ENCODE assay signal across 9 cellular contexts in genomic region chr10:89032141-89032814, GRCh38. TPM values are rescaled to one million over a fixed set of nuclear protein-coding genes. Genes with fewer than 3 reads are reported as not detected.
DNase-seq lines count a peak whose midpoint lies in the region; ATAC-seq, FAIRE-seq and TF ChIP-seq lines count a peak whose summit lies in the region.
"Had no signal": no experiment of that assay in that cellular context is flagged by ENCODE, and none has a peak within 500 bp of the region (broad histone marks: within the 10 kb centered on the region; RNA-seq: fewer than 3 reads in every experiment).

No MANE protein-coding gene starts in this region.

- no peaks in the 10 kb centered on the region for H3K36me3 ChIP-seq in keratinocyte (ENCODE audit: control insufficient read depth in 2 of 2, extremely low read depth in 1 of 2, insufficient read depth in 2 of 2, low read length in 2 of 2)
- no peaks in the 10 kb centered on the region for H3K36me3 ChIP-seq in upper lobe of right lung
- H3K36me3 ChIP-seq: cardiac muscle cell had no signal

- H3K27ac ChIP-seq in keratinocyte (ENCODE audit: control insufficient read depth, insufficient read depth, low read length) (peak overlapping the region; percentile 47), upper lobe of right lung (peak overlapping the region; percentile 27)
- H3K27ac ChIP-seq: cardiac muscle cell had no signal

- intact Hi-C loops in upper lobe of right lung (cut with DNase I) (loop anchor here (5.0 kb wide), 1 partner anchor 180 kb away; no protein-coding TSS in a partner anchor), sciatic nerve (cut with DNase I) (loop anchor here (10.0 kb wide), 1 partner anchor 183 kb away; no protein-coding TSS in a partner anchor)

- H3K4me3 ChIP-seq in keratinocyte (ENCODE audit: control insufficient read depth in 2 of 3, extremely low read depth in 1 of 3, insufficient read depth in 2 of 3, low read depth in 1 of 3, low read length in 3 of 3), result no peak overlapping the region
- H3K4me3 ChIP-seq in upper lobe of right lung, result no peak overlapping the region
- H3K4me3 ChIP-seq: cardiac muscle cell had no signal

- dilution Hi-C loops in keratinocyte (cut with MboI; ENCODE audit: extremely low pct_ligation_motif_present, low sequenced_read_pairs), result no loop called here

- peak; percentile 48 for FAIRE-seq in keratinocyte (lab: Jason Lieb, UNC)

- H3K9me1 ChIP-seq in keratinocyte (ENCODE audit: control insufficient read depth, extremely low read depth, insufficient read depth, low read length), result no peaks in the 10 kb centered on the region

- no peaks in the 10 kb centered on the region for H3K27me3 ChIP-seq in keratinocyte (ENCODE audit: control insufficient read depth, extremely low read depth, insufficient read depth, low read length)
- no peaks in the 10 kb centered on the region for H3K27me3 ChIP-seq in upper lobe of right lung

- TF ChIP-seq CTCF in keratinocyte (optimal IDR thresholded peaks at IDR 0.05 in 1 of 3, IDR thresholded peaks at IDR 0.05 in 1 of 3, conservative IDR thresholded peaks at IDR 0.05 in 1 of 3; ENCODE audit: extremely low read depth in 1 of 3, insufficient read depth in 2 of 3, low read length in 3 of 3) (no peak), upper lobe of right lung (IDR thresholded peaks at IDR 0.05) (no peak)

- peak overlapping the region; percentile 76 for H3K4me2 ChIP-seq in keratinocyte (ENCODE audit: control insufficient read depth, extremely low read depth, insufficient read depth, low read depth, low read length)

- no peaks in the 10 kb centered on the region for H4K20me1 ChIP-seq in keratinocyte (ENCODE audit: control insufficient read depth, extremely low read depth, insufficient read depth, low read length)

- peak; percentile 75 for DNase-seq in activated naive CD4-positive, alpha-beta T cell treated with Interleukin-2 at 50 U/mL for 16 hours
- DNase-seq in activated naive CD4-positive, alpha-beta T cell (lab: John Stamatoyannopoulos, UW), result no peak
- DNase-seq in activated CD8-positive, alpha-beta memory T cell treated with anti-CD3 and anti-CD28 coated beads for 24 hours, result peak; percentile 78
- DNase-seq in keratinocyte (ENCODE audit: low read depth, low spot score) (peak; percentile 62), upper lobe of right lung (peak; percentile 84), sciatic nerve (ENCODE audit: low spot score) (no peak), SKM-1 (lab: John Stamatoyannopoulos, UW; ENCODE audit: unreplicated experiment) (no peak)

- H3K79me2 ChIP-seq in keratinocyte (ENCODE audit: control insufficient read depth, insufficient read depth, low read length), result no peaks in the 10 kb centered on the region

- peak overlapping the region; percentile 36 for H2AFZ ChIP-seq in keratinocyte (ENCODE audit: control insufficient read depth, low read length)

- H3K9ac ChIP-seq in keratinocyte (ENCODE audit: control insufficient read depth, extremely low read depth, insufficient read depth, low read length), result peak overlapping the region; percentile 43

- ATAC-seq in HG03558 (IDR thresholded peaks at IDR 0.05; ENCODE audit: extremely low read depth, unreplicated experiment), result peak; percentile 48
- peak; percentile 83 for ATAC-seq in upper lobe of right lung
- no peak for ATAC-seq in sciatic nerve

- H3K9me3 ChIP-seq in keratinocyte (ENCODE audit: control insufficient read depth, low read depth, low read length) (no peaks in the 10 kb centered on the region), upper lobe of right lung (no peaks in the 10 kb centered on the region)

- H3K4me1 ChIP-seq in keratinocyte (ENCODE audit: control insufficient read depth, extremely low read depth, insufficient read depth, low read length), result peaks cover 19% of the 10 kb centered on the region
- peaks cover 43% of the 10 kb centered on the region for H3K4me1 ChIP-seq in upper lobe of right lung

RNA-seq across cellular contexts. Expression of gene FAS, which starts 41.7 kb away (rescaled TPM):
- polyA plus RNA-seq in keratinocyte, result 31.4 to 44.8 TPM (median 32.5 TPM) in 3 replicates
- polyA plus RNA-seq in keratinocyte (2011; ENCODE audit: low read depth), result 17.5 TPM
- polyA plus RNA-seq in keratinocyte (2011; cell fraction: cytosol; rRNA removed), result 19.6 and 43.5 TPM in 2 replicates
- polyA plus RNA-seq in keratinocyte (2011; cell fraction: nucleus; rRNA removed), result 60.0 and 82.0 TPM in 2 replicates
- polyA plus RNA-seq in keratinocyte (2012; ENCODE audit: low replicate concordance), result 20.1 and 21.0 TPM in 2 replicates
- polyA minus RNA-seq in keratinocyte, result 3.7 to 38.8 TPM (median 26.8 TPM) in 3 replicates
- 30.3 TPM for polyA minus RNA-seq in keratinocyte (2011; cell fraction: cytosol; rRNA and poly(A)+ RNA removed)
- 28.5 and 58.2 TPM in 2 replicates for polyA minus RNA-seq in keratinocyte (2011; cell fraction: nucleus; rRNA and poly(A)+ RNA removed)
- total RNA-seq in upper lobe of right lung, result 41.2 TPM
- 27.5 TPM for total RNA-seq in sciatic nerve

Comparison
In these comparisons a context has a peak if more than half of its experiments do, and no peak if none do; other contexts are left out.
1. DNase-seq: peak in activated naive CD4-positive, alpha-beta T cell treated with Interleukin-2 at 50 U/mL for 16 hours (single experiment), activated CD8-positive, alpha-beta memory T cell treated with anti-CD3 and anti-CD28 coated beads for 24 hours (single experiment), keratinocyte (single experiment) and upper lobe of right lung (single experiment); none in activated naive CD4-positive, alpha-beta T cell (0 of 4), sciatic nerve (single experiment) and SKM-1 (single experiment).